In the genomic region with DNA sequence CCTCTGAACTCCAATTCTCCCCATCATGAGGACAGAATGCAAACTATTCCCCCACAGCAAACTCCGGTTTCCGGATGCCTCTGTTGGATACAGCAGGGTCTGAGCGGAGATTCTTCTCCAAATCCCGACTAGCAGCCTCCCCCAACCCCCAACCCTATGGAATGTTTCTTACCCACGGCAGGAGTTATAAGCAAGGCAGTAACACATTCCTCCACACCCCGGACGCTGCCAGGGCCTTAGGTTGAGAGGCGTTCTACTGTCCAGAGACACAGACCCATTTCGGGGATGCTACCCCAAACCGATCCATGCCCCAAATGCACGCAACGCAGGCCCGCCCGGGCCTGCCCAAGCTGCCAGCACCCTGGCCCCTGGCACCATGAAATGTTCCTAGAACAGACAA, we compare ENCODE assay signal across 1 cellular context.
TF ChIP-seq lines count a peak whose summit lies in the region.

No MANE protein-coding gene starts in this region.

TF ChIP-seq in HepG2, 621 proteins besides CTCF, POLR2A, EP300 and RAD21 (continued from another document):
- TF ChIP-seq, protein P1, sequence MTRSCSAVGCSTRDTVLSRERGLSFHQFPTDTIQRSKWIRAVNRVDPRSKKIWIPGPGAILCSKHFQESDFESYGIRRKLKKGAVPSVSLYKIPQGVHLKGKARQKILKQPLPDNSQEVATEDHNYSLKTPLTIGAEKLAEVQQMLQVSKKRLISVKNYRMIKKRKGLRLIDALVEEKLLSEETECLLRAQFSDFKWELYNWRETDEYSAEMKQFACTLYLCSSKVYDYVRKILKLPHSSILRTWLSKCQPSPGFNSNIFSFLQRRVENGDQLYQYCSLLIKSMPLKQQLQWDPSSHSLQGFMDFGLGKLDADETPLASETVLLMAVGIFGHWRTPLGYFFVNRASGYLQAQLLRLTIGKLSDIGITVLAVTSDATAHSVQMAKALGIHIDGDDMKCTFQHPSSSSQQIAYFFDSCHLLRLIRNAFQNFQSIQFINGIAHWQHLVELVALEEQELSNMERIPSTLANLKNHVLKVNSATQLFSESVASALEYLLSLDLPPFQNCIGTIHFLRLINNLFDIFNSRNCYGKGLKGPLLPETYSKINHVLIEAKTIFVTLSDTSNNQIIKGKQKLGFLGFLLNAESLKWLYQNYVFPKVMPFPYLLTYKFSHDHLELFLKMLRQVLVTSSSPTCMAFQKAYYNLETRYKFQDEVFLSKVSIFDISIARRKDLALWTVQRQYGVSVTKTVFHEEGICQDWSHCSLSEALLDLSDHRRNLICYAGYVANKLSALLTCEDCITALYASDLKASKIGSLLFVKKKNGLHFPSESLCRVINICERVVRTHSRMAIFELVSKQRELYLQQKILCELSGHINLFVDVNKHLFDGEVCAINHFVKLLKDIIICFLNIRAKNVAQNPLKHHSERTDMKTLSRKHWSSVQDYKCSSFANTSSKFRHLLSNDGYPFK (CRISPR knock-in tag; IDR thresholded peaks at IDR 0.05; ENCODE audit: borderline replicate concordance) = no peak
- TF ChIP-seq ZNF749 (CRISPR knock-in tag; IDR thresholded peaks at IDR 0.05; ENCODE audit: borderline replicate concordance) = no peak
- TF ChIP-seq EED (CRISPR knock-in tag; IDR thresholded peaks at IDR 0.05) = no peak
- TF ChIP-seq SNAI1 (CRISPR knock-in tag; IDR thresholded peaks at IDR 0.05; ENCODE audit: borderline replicate concordance) = no peak
- TF ChIP-seq RXRB (CRISPR knock-in tag; IDR thresholded peaks at IDR 0.05; ENCODE audit: borderline replicate concordance) = no peak
- TF ChIP-seq, protein P2, sequence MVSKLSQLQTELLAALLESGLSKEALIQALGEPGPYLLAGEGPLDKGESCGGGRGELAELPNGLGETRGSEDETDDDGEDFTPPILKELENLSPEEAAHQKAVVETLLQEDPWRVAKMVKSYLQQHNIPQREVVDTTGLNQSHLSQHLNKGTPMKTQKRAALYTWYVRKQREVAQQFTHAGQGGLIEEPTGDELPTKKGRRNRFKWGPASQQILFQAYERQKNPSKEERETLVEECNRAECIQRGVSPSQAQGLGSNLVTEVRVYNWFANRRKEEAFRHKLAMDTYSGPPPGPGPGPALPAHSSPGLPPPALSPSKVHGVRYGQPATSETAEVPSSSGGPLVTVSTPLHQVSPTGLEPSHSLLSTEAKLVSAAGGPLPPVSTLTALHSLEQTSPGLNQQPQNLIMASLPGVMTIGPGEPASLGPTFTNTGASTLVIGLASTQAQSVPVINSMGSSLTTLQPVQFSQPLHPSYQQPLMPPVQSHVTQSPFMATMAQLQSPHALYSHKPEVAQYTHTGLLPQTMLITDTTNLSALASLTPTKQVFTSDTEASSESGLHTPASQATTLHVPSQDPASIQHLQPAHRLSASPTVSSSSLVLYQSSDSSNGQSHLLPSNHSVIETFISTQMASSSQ (IDR thresholded peaks at IDR 0.05; ENCODE audit: low read depth) = no peak
- TF ChIP-seq, protein P2 (CRISPR knock-in tag; IDR thresholded peaks at IDR 0.05; ENCODE audit: borderline replicate concordance) = no peak
- no peak for TF ChIP-seq ZNF792 (CRISPR knock-in tag; IDR thresholded peaks at IDR 0.05)
- peak; percentile 26 for TF ChIP-seq AGO2 (optimal IDR thresholded peaks at IDR 0.05; ENCODE audit: low read depth, low read length)
- no peak for TF ChIP-seq LCORL (IDR thresholded peaks at IDR 0.05)
- no peak for TF ChIP-seq LCORL (CRISPR knock-in tag; IDR thresholded peaks at IDR 0.05)
